14 cellular contexts compared by ENCODE assay signal in the genomic region with DNA sequence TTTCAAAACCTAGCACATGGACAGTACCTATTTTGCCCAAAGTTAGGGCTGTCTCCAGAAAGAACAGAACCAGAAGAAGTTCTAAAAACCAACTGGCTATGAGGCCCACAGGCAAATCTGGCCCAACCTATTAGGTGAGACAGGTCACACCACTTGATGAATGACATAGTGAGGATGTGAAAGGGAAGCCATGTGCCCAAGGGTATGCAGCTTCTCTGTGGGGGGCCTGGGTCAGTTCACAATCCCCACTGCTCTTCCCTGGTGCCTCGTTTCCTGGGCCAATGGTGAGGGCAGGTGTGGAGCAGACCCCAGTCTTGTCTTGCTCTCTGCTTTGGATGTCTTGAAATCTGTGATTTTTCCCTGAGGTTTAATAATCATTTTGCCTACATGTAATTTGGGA. TPM values are rescaled to one million over a fixed set of nuclear protein-coding genes. Genes with fewer than 3 reads are reported as not detected.
DNase-seq lines count a peak whose midpoint lies in the region; ATAC-seq and TF ChIP-seq lines count a peak whose summit lies in the region.
"Had no signal": no experiment of that assay in that cellular context is flagged by ENCODE, and none has a peak within 500 bp of the region (broad histone marks: within the 10 kb centered on the region; RNA-seq: fewer than 3 reads in every experiment).

No MANE protein-coding gene starts in this region.

- H3K4me3 ChIP-seq in GM23338 = no peak overlapping the region
- no peak overlapping the region for H3K4me3 ChIP-seq in neural progenitor cell
- no peak overlapping the region for H3K4me3 ChIP-seq in MG63

- H4K20me1 ChIP-seq in GM23338 (replicated peaks; ENCODE audit: insufficient read depth) (no peaks in the 10 kb centered on the region), neural progenitor cell (ENCODE audit: low read depth) (peaks cover 15% of the 10 kb centered on the region)

- peaks cover 45% of the 10 kb centered on the region for H3K4me1 Mint-ChIP-seq in GM23338
- peaks cover 12% of the 10 kb centered on the region for H3K4me1 Mint-ChIP-seq in endothelial cell (ENCODE audit: unreplicated experiment)
- H3K4me1 Mint-ChIP-seq in neural progenitor cell = peaks cover 62% of the 10 kb centered on the region
- H3K4me1 Mint-ChIP-seq in activated CD4-positive, alpha-beta T cell treated with anti-CD3 and anti-CD28 coated beads, Interleukin-2, amount 10 ng/mL, durations not matched to agents 24 days and 14 days = no peaks in the 10 kb centered on the region
- H3K4me1 Mint-ChIP-seq: CD4-positive, alpha-beta memory T cell had no signal

- DNase-seq in GM23338 (ENCODE audit: low spot score) (peak; percentile 57), NCI-H69 (lab: John Stamatoyannopoulos, UW) (peak; percentile 12), endothelial cell (ENCODE audit: low spot score) (no peak), neural progenitor cell (ENCODE audit: low spot score) (peak; percentile 32), MG63 (no peak), NCI-H446 (lab: John Stamatoyannopoulos, UW) (no peak)
- no peak for DNase-seq in activated CD4-positive, alpha-beta T cell treated with anti-CD3 and anti-CD28 coated beads, Interleukin-2, amount 10 ng/mL, durations not matched to agents 24 days and 14 days
- DNase-seq: BE2C; CD4-positive, alpha-beta memory T cell; DMS79; IMR-90 had no signal

- H3K9me3 ChIP-seq in neural progenitor cell (ENCODE audit: low read depth) (no peaks in the 10 kb centered on the region), MG63 (no peaks in the 10 kb centered on the region)
- H3K9me3 ChIP-seq: BE2C had no signal

- H3K79me2 ChIP-seq in GM23338 (replicated peaks; ENCODE audit: insufficient read depth) (no peaks in the 10 kb centered on the region), neural progenitor cell (ENCODE audit: low read depth) (no peaks in the 10 kb centered on the region)

- no peaks in the 10 kb centered on the region for H3K9me2 ChIP-seq in GM23338 (ENCODE audit: insufficient read depth)

- no peak overlapping the region for H3K27ac ChIP-seq in GM23338 (ENCODE audit: low read depth)
- no peak overlapping the region for H3K27ac ChIP-seq in neural progenitor cell
- H3K27ac ChIP-seq: C4-2B had no signal

- no peaks in the 10 kb centered on the region for H3K36me3 Mint-ChIP-seq in GM23338 (ENCODE audit: low read depth)
- no peaks in the 10 kb centered on the region for H3K36me3 Mint-ChIP-seq in endothelial cell (ENCODE audit: low read depth, unreplicated experiment)
- H3K36me3 Mint-ChIP-seq in neural progenitor cell = no peaks in the 10 kb centered on the region
- H3K36me3 Mint-ChIP-seq in activated CD4-positive, alpha-beta T cell treated with anti-CD3 and anti-CD28 coated beads, Interleukin-2, amount 10 ng/mL, durations not matched to agents 24 days and 14 days (ENCODE audit: low read depth) = no peaks in the 10 kb centered on the region
- H3K36me3 Mint-ChIP-seq: CD4-positive, alpha-beta memory T cell had no signal

- H2AFZ ChIP-seq in GM23338 = no peak overlapping the region
- no peak overlapping the region for H2AFZ ChIP-seq in neural progenitor cell (replicated peaks)

- no peak overlapping the region for H3K27ac Mint-ChIP-seq in GM23338
- no peak overlapping the region for H3K27ac Mint-ChIP-seq in endothelial cell (ENCODE audit: unreplicated experiment)
- H3K27ac Mint-ChIP-seq in neural progenitor cell = no peak overlapping the region
- no peak overlapping the region for H3K27ac Mint-ChIP-seq in activated CD4-positive, alpha-beta T cell treated with anti-CD3 and anti-CD28 coated beads, Interleukin-2, amount 10 ng/mL, durations not matched to agents 24 days and 14 days
- H3K27ac Mint-ChIP-seq: CD4-positive, alpha-beta memory T cell had no signal

- no peaks in the 10 kb centered on the region for H3K36me3 ChIP-seq in GM23338 (ENCODE audit: insufficient read depth)
- H3K36me3 ChIP-seq in neural progenitor cell = no peaks in the 10 kb centered on the region
- H3K36me3 ChIP-seq in MG63 = no peaks in the 10 kb centered on the region
- H3K36me3 ChIP-seq: BE2C had no signal

- ATAC-seq in GM23338 = peak; percentile 41
- ATAC-seq: HCT116 had no signal

- peak overlapping the region; percentile 31; the same call in 1 of the 2 replicates for H3K4me2 ChIP-seq in GM23338
- H3K4me2 ChIP-seq in neural progenitor cell = no peak overlapping the region

- H3K4me1 ChIP-seq in GM23338 (ENCODE audit: insufficient read depth) (peaks cover 16% of the 10 kb centered on the region), neural progenitor cell (peaks cover 35% of the 10 kb centered on the region)
- H3K4me1 ChIP-seq: BE2C had no signal

- TF ChIP-seq CTCF in GM23338 (conservative IDR thresholded peaks at IDR 0.05; ENCODE audit: low read depth in 2 of 2) (no peak), endothelial cell (IDR thresholded peaks at IDR 0.05; ENCODE audit: unreplicated experiment) (no peak), neural progenitor cell (IDR thresholded peaks at IDR 0.05) (no peak)

- intact Hi-C loops in activated CD4-positive, alpha-beta T cell treated with anti-CD3 and anti-CD28 coated beads, Interleukin-2, amount 10 ng/mL, durations not matched to agents 24 days and 14 days (cut with micrococcal nuclease) = no loop called here

- H3K9me3 Mint-ChIP-seq in GM23338 (no peaks in the 10 kb centered on the region), endothelial cell (ENCODE audit: unreplicated experiment) (no peaks in the 10 kb centered on the region), neural progenitor cell (no peaks in the 10 kb centered on the region)
- no peaks in the 10 kb centered on the region for H3K9me3 Mint-ChIP-seq in activated CD4-positive, alpha-beta T cell treated with anti-CD3 and anti-CD28 coated beads, Interleukin-2, amount 10 ng/mL, durations not matched to agents 24 days and 14 days
- H3K9me3 Mint-ChIP-seq: CD4-positive, alpha-beta memory T cell had no signal

- no peak overlapping the region for H3K9ac ChIP-seq in neural progenitor cell

- no peak overlapping the region for H3K4me3 Mint-ChIP-seq in GM23338
- peak overlapping the region; percentile 7 for H3K4me3 Mint-ChIP-seq in endothelial cell (ENCODE audit: unreplicated experiment)
- no peak overlapping the region for H3K4me3 Mint-ChIP-seq in neural progenitor cell
- no peak overlapping the region for H3K4me3 Mint-ChIP-seq in activated CD4-positive, alpha-beta T cell treated with anti-CD3 and anti-CD28 coated beads, Interleukin-2, amount 10 ng/mL, durations not matched to agents 24 days and 14 days
- H3K4me3 Mint-ChIP-seq: CD4-positive, alpha-beta memory T cell had no signal

- H3F3A ChIP-seq in GM23338 (replicated peaks; ENCODE audit: low read depth) = no peaks in the 10 kb centered on the region
- peaks cover 13% of the 10 kb centered on the region for H3F3A ChIP-seq in neural progenitor cell (ENCODE audit: low read depth)

- H3K27me3 ChIP-seq in GM23338 (ENCODE audit: insufficient read depth) = no peaks in the 10 kb centered on the region
- H3K27me3 ChIP-seq in neural progenitor cell = no peaks in the 10 kb centered on the region
- H3K27me3 ChIP-seq in MG63 = no peaks in the 10 kb centered on the region
- H3K27me3 ChIP-seq: BE2C had no signal

- H3K27me3 Mint-ChIP-seq in GM23338 (ENCODE audit: insufficient read depth, low read depth, poor library complexity) (peaks cover 19% of the 10 kb centered on the region), endothelial cell (ENCODE audit: unreplicated experiment) (peaks cover 6% of the 10 kb centered on the region), neural progenitor cell (ENCODE audit: insufficient read depth, low read depth) (peaks cover 13% of the 10 kb centered on the region)
- H3K27me3 Mint-ChIP-seq in activated CD4-positive, alpha-beta T cell treated with anti-CD3 and anti-CD28 coated beads, Interleukin-2, amount 10 ng/mL, durations not matched to agents 24 days and 14 days = peaks cover 12% of the 10 kb centered on the region

TF ChIP-seq in GM23338, 12 proteins besides CTCF, POLR2A, EP300 and RAD21 (continues in another document):
- TF ChIP-seq JUNB (IDR thresholded peaks at IDR 0.05; ENCODE audit: unreplicated experiment) (no peak), POLR2AphosphoS5 (IDR thresholded peaks at IDR 0.05; ENCODE audit: low read depth) (no peak), NANOG (IDR thresholded peaks at IDR 0.05; ENCODE audit: borderline replicate concordance) (no peak)
- TF ChIP-seq, protein P1, sequence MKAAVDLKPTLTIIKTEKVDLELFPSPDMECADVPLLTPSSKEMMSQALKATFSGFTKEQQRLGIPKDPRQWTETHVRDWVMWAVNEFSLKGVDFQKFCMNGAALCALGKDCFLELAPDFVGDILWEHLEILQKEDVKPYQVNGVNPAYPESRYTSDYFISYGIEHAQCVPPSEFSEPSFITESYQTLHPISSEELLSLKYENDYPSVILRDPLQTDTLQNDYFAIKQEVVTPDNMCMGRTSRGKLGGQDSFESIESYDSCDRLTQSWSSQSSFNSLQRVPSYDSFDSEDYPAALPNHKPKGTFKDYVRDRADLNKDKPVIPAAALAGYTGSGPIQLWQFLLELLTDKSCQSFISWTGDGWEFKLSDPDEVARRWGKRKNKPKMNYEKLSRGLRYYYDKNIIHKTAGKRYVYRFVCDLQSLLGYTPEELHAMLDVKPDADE (IDR thresholded peaks at IDR 0.05) = no peak

RNA-seq across cellular contexts. Expression of a gene that starts 8.9 kb away (rescaled TPM):
- 4.5 and 14.2 TPM in 2 replicates for total RNA-seq in GM23338 (2014; rRNA removed; shearing (Covaris generic))
- 0.10 and 0.18 TPM in 2 replicates for polyA plus RNA-seq in GM23338 (2016; fragmentation: Nextera tagmentation; extraction: Ambion mirVana)
- total RNA-seq in endothelial cell (ENCODE audit: unreplicated experiment) = 4.8 TPM
- 0.17 and 1.1 TPM in 2 replicates for total RNA-seq in neural progenitor cell (ENCODE audit: low replicate concordance)
- not detected in 2 replicates for total RNA-seq in activated CD4-positive, alpha-beta T cell treated with anti-CD3 and anti-CD28 coated beads, Interleukin-2, amount 10 ng/mL, durations not matched to agents 24 days and 14 days
- total RNA-seq in MG63 (2014; rRNA removed; shearing (Covaris generic); ENCODE audit: low replicate concordance) = 15.2 and 21.2 TPM in 2 replicates
- total RNA-seq: CD4-positive, alpha-beta memory T cell; HT-29 had no signal
- polyA plus RNA-seq: CD4-positive, alpha-beta memory T cell had no signal

Comparison
In these comparisons a context has a peak if more than half of its experiments do, and no peak if none do; other contexts are left out.
1. DNase-seq: peak in GM23338 (single experiment), NCI-H69 (single experiment) and neural progenitor cell (single experiment); none in endothelial cell (single experiment), activated CD4-positive, alpha-beta T cell treated with anti-CD3 and anti-CD28 coated beads, Interleukin-2, amount 10 ng/mL, durations not matched to agents 24 days and 14 days (single experiment), MG63 (single experiment) and NCI-H446 (0 of 2).